In genomic region chr14:93105856-93106255, GRCh38 we compare ENCODE assay signal across 2 cellular contexts.
TF ChIP-seq lines count a peak whose summit lies in the region.

No MANE protein-coding gene starts in this region.

TF ChIP-seq in HEK293, 187 proteins besides CTCF, POLR2A, EP300 and RAD21:
- peak; percentile 93 for TF ChIP-seq KLF1 (tag by site-specific recombination; IDR thresholded peaks at IDR 0.05)
TF ChIP-seq in HEK293: peak in this region for 1; not testable (repeated sequence) for 186.

TF ChIP-seq in HepG2, 621 proteins besides CTCF, POLR2A, EP300 and RAD21:
- peak; percentile 69; the same call in 1 of the 2 replicates for TF ChIP-seq ZBTB34 (CRISPR knock-in tag; IDR thresholded peaks at IDR 0.05)
- TF ChIP-seq, protein P1, sequence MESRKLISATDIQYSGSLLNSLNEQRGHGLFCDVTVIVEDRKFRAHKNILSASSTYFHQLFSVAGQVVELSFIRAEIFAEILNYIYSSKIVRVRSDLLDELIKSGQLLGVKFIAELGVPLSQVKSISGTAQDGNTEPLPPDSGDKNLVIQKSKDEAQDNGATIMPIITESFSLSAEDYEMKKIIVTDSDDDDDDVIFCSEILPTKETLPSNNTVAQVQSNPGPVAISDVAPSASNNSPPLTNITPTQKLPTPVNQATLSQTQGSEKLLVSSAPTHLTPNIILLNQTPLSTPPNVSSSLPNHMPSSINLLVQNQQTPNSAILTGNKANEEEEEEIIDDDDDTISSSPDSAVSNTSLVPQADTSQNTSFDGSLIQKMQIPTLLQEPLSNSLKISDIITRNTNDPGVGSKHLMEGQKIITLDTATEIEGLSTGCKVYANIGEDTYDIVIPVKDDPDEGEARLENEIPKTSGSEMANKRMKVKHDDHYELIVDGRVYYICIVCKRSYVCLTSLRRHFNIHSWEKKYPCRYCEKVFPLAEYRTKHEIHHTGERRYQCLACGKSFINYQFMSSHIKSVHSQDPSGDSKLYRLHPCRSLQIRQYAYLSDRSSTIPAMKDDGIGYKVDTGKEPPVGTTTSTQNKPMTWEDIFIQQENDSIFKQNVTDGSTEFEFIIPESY (CRISPR knock-in tag; IDR thresholded peaks at IDR 0.05) = peak; percentile 49; the same call in 1 of the 2 replicates
